ENCODE assay signal across 9 cellular contexts in the genomic region with DNA sequence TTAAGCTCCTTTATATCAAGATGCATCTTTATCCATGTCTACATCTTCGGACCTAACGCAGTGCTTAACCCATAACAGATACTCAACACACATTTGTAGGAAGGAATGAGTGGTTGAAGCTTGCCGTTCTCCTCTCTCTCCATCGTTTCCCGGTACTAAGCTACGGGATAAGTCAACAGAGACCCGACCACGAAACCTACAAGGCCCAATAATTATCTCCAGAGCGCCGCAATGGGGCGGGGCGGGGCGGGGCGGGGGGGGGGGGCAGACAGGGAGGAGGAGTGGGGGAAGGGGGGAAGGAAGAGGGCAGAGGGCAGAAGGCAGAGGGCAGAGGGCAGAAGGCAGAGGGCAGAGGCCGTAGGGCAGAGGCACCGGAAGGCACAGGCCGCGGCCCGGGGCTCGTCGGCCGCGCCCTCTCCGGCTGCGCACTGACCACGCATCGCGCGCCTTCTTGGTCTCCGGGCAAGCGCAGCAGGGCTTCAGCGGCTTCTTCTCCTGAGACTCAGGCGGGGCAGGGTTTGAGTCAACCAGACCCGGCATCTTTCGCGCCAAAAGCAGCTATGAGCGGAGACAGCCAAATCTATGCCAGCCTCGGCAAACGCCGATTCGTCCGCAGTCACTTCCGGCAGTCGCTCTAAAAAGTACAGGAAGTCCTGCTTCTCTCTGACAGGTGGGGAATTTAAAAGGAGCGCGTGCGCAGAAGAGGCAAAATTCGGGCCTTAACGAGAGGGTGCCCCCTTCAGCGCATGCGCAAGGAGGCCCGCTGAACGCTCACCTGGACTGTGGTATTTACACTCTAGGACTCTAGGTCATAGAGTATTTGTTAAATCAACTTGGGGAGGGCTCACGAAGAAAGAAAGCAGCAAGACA. TPM values are rescaled to one million over a fixed set of nuclear protein-coding genes. Genes with fewer than 3 reads are reported as not detected.
DNase-seq lines count a peak whose midpoint lies in the region; ATAC-seq, FAIRE-seq and TF ChIP-seq lines count a peak whose summit lies in the region.
"Had no signal": no experiment of that assay in that cellular context is flagged by ENCODE, and none has a peak within 500 bp of the region (broad histone marks: within the 10 kb centered on the region; RNA-seq: fewer than 3 reads in every experiment).

COX17 (minus strand) TSS at position 636 of the 870 bp plus-strand sequence; CDS start at position 540, 96 bp downstream.

- peak; percentile 87 for FAIRE-seq in keratinocyte (lab: Jason Lieb, UNC)
- FAIRE-seq: colon had no signal

- H3K27me3 ChIP-seq in keratinocyte (ENCODE audit: control insufficient read depth, extremely low read depth, insufficient read depth, low read length): no peaks in the 10 kb centered on the region

- ATAC-seq in GM19043 (IDR thresholded peaks at IDR 0.05; ENCODE audit: low read depth, unreplicated experiment) (peak; percentile 78), HG03378 (IDR thresholded peaks at IDR 0.05; ENCODE audit: unreplicated experiment) (peak; percentile 91)

- H3K4me1 ChIP-seq in keratinocyte (ENCODE audit: control insufficient read depth, extremely low read depth, insufficient read depth, low read length): peaks cover 11% of the 10 kb centered on the region

- H3K4me2 ChIP-seq in keratinocyte (ENCODE audit: control insufficient read depth, extremely low read depth, insufficient read depth, low read depth, low read length): peak within 1 kb of the TSS; percentile 83

- H2AFZ ChIP-seq in keratinocyte (ENCODE audit: control insufficient read depth, low read length): peak within 1 kb of the TSS; percentile 91

- dilution Hi-C loops in keratinocyte (cut with MboI; ENCODE audit: extremely low pct_ligation_motif_present, low sequenced_read_pairs): no loop called here

- no peaks in the 10 kb centered on the region for H4K20me1 ChIP-seq in keratinocyte (ENCODE audit: control insufficient read depth, extremely low read depth, insufficient read depth, low read length)

- peaks cover 6 to 8% of the 10 kb centered on the region in 2 experiments for H3K36me3 ChIP-seq in keratinocyte (ENCODE audit: control insufficient read depth in 2 of 2, extremely low read depth in 1 of 2, insufficient read depth in 2 of 2, low read length in 2 of 2)

- peaks cover 13% of the 10 kb centered on the region for H3K79me2 ChIP-seq in keratinocyte (ENCODE audit: control insufficient read depth, insufficient read depth, low read length)

- no peaks in the 10 kb centered on the region for H3K9me1 ChIP-seq in keratinocyte (ENCODE audit: control insufficient read depth, extremely low read depth, insufficient read depth, low read length)

- H3K27ac ChIP-seq in keratinocyte (ENCODE audit: control insufficient read depth, insufficient read depth, low read length): peak within 1 kb of the TSS; percentile 69

- peak within 1 kb of the TSS; percentile 64 to 82 (median 72) for H3K4me3 ChIP-seq in keratinocyte (ENCODE audit: control insufficient read depth in 2 of 3, extremely low read depth in 1 of 3, insufficient read depth in 2 of 3, low read depth in 1 of 3, low read length in 3 of 3)

- DNase-seq in AG09319 (ENCODE audit: extremely low read depth, low read depth): peak; percentile 86
- DNase-seq in NCI-H460 (ENCODE audit: extremely low read depth, low read depth): peak; percentile 88
- peak; percentile 91 for DNase-seq in activated CD4-positive, CD25-positive, alpha-beta regulatory T cell treated with anti-CD3 and anti-CD28 coated beads, Interleukin-2, amount 50 U/mL, for 72 hours
- DNase-seq in cerebellar nuclear complex (lab: John Stamatoyannopoulos, UW): peak; percentile 53 to 85
- DNase-seq in keratinocyte (ENCODE audit: low read depth, low spot score): peak; percentile 88
- DNase-seq in stimulated activated CD4-positive, alpha-beta T cell treated with anti-CD3 and anti-CD28 coated beads, Interleukin-15, amount 100 ng/mL, for 1 hour (ENCODE audit: low read depth in 1 of 2, low spot score in 1 of 2): peak; percentile 89 to 90

- TF ChIP-seq CTCF in AG09319 (IDR thresholded peaks at IDR 0.05; ENCODE audit: low read depth, low read length): no peak
- TF ChIP-seq CTCF in keratinocyte (optimal IDR thresholded peaks at IDR 0.05 in 1 of 3, IDR thresholded peaks at IDR 0.05 in 1 of 3, conservative IDR thresholded peaks at IDR 0.05 in 1 of 3; ENCODE audit: extremely low read depth in 1 of 3, insufficient read depth in 2 of 3, low read length in 3 of 3): no peak

- no peaks in the 10 kb centered on the region for H3K9me3 ChIP-seq in keratinocyte (ENCODE audit: control insufficient read depth, low read depth, low read length)

- H3K9ac ChIP-seq in keratinocyte (ENCODE audit: control insufficient read depth, extremely low read depth, insufficient read depth, low read length): peak within 1 kb of the TSS; percentile 74

RNA-seq across cellular contexts. Expression of gene COX17, which starts in this region (rescaled TPM):
- total RNA-seq in NCI-H460 (2014; rRNA removed; shearing (Covaris generic)): 39.9 and 45.8 TPM in 2 replicates
- 25.2 and 32.2 TPM in 2 replicates for polyA plus RNA-seq in NCI-H460 (2014; cell fraction: nucleus; rRNA removed)
- 35.1 to 40.6 TPM (median 40.0 TPM) in 3 replicates for polyA plus RNA-seq in keratinocyte
- 45.8 TPM for polyA plus RNA-seq in keratinocyte (2011; ENCODE audit: low read depth)
- polyA plus RNA-seq in keratinocyte (2011; cell fraction: cytosol; rRNA removed): 25.7 and 40.5 TPM in 2 replicates
- 11.4 and 14.0 TPM in 2 replicates for polyA plus RNA-seq in keratinocyte (2011; cell fraction: nucleus; rRNA removed)
- polyA plus RNA-seq in keratinocyte (2012; ENCODE audit: low replicate concordance): 66.9 and 76.1 TPM in 2 replicates
- polyA minus RNA-seq in keratinocyte: 10.2 to 14.3 TPM (median 10.7 TPM) in 3 replicates
- polyA minus RNA-seq in keratinocyte (2011; cell fraction: cytosol; rRNA and poly(A)+ RNA removed): 16.3 TPM
- polyA minus RNA-seq in keratinocyte (2011; cell fraction: nucleus; rRNA and poly(A)+ RNA removed): 4.0 and 5.2 TPM in 2 replicates

Comparison
In these comparisons a context has a peak if more than half of its experiments do, and no peak if none do; other contexts are left out.
1. Peak in every context shown above with its lines: DNase-seq, ATAC-seq, H3K4me3 ChIP-seq and H3K27ac ChIP-seq.